26 cellular contexts compared by ENCODE assay signal in the genomic region with DNA sequence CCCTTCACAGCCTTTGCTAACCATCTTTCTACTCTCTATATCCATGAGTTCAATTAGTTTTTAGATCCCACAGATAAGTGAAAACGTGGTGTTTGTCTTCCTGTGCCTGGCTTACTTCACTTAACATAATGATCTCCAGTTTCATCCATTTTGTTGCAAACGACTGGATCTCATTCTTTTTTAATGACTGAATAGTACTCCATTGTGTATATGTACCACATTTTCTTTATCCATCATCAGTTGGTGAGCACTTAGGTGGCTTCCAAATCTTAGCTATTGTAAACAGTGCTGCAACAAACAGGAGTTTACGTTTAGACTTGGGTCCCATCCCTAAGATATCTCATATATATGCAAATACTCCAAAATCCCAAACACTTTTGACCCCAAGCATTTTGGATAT.
"Had no signal": no experiment of that assay in that cellular context is flagged by ENCODE, and none has a peak within 500 bp of the region (broad histone marks: within the 10 kb centered on the region; RNA-seq: fewer than 3 reads in every experiment).

No MANE protein-coding gene starts in this region.

- ATAC-seq: left colon; left lung; lower lobe of right lung; natural killer cell treated with Interleukin-12 subunit alpha and Interleukin-12 subunit beta and Interleukin-15 and Interleukin-18, amount 100 ng/mL, for 72 hours; pancreas; right cardiac atrium; sciatic nerve; upper lobe of right lung had no signal

- DNase-seq: hypothalamus; immature natural killer cell; kidney; left colon; left lung; lower lobe of right lung; mammary epithelial cell; mesendoderm; naive B cell; pancreas; posterior cingulate gyrus; retina; right cardiac atrium; stimulated activated CD4-positive, alpha-beta T cell treated with anti-CD3 and anti-CD28 coated beads, Interleukin-12 subunit alpha, Interleukin-12 subunit beta, amount 100 ng/mL, for 4 hours; stimulated activated CD4-positive, alpha-beta T cell treated with anti-CD3 and anti-CD28 coated beads, Interleukin-15, amount 100 ng/mL, for 24 hours; stimulated activated CD4-positive, alpha-beta T cell treated with anti-CD3 and anti-CD28 coated beads, Interleukin-2, amount 100 ng/mL, for 24 hours; stimulated activated CD4-positive, alpha-beta T cell treated with anti-CD3 and anti-CD28 coated beads, Interleukin-4, amount 100 ng/mL, for 1 hour; stimulated activated naive CD4-positive, alpha-beta T cell; stomach; testis; thyroid gland; transverse colon; upper lobe of right lung had no signal

- H3K9me3 Mint-ChIP-seq: immature natural killer cell; natural killer cell treated with Interleukin-12 subunit alpha and Interleukin-12 subunit beta and Interleukin-15 and Interleukin-18, amount 100 ng/mL, for 72 hours had no signal

- H3K4me3 Mint-ChIP-seq: immature natural killer cell; mesothelial cell of epicardium; naive B cell; natural killer cell treated with Interleukin-12 subunit alpha and Interleukin-12 subunit beta and Interleukin-15 and Interleukin-18, amount 100 ng/mL, for 72 hours had no signal

- H3K27me3 Mint-ChIP-seq: naive B cell; natural killer cell treated with Interleukin-12 subunit alpha and Interleukin-12 subunit beta and Interleukin-15 and Interleukin-18, amount 100 ng/mL, for 72 hours had no signal

- H3K4me1 Mint-ChIP-seq: mesothelial cell of epicardium had no signal

- H3K27ac Mint-ChIP-seq: immature natural killer cell; mesothelial cell of epicardium; natural killer cell treated with Interleukin-12 subunit alpha and Interleukin-12 subunit beta and Interleukin-15 and Interleukin-18, amount 100 ng/mL, for 72 hours had no signal
